In genomic region chr15:89851665-89852341, GRCh38 we compare ENCODE assay signal across 13 cellular contexts. TPM values are rescaled to one million over a fixed set of nuclear protein-coding genes. Genes with fewer than 3 reads are reported as not detected.
DNase-seq lines count a peak whose midpoint lies in the region; ATAC-seq and TF ChIP-seq lines count a peak whose summit lies in the region.
"Had no signal": no experiment of that assay in that cellular context is flagged by ENCODE, and none has a peak within 500 bp of the region (broad histone marks: within the 10 kb centered on the region; RNA-seq: fewer than 3 reads in every experiment).

No MANE protein-coding gene starts in this region.

- ATAC-seq in GM19043 (IDR thresholded peaks at IDR 0.05; ENCODE audit: low read depth, unreplicated experiment): peak; percentile 65
- peak; percentile 69 for ATAC-seq in HG03108 (IDR thresholded peaks at IDR 0.05; ENCODE audit: unreplicated experiment)
- ATAC-seq in naive thymus-derived CD4-positive, alpha-beta T cell: peak; percentile 69
- ATAC-seq: T-cell had no signal

- H3K4me1 Mint-ChIP-seq in naive thymus-derived CD4-positive, alpha-beta T cell: peaks cover 0 to 6% (median 0%) of the 10 kb centered on the region in 7 donors
- peaks cover 28% of the 10 kb centered on the region for H3K4me1 Mint-ChIP-seq in osteocyte (ENCODE audit: unreplicated experiment)

- DNase-seq in SKM-1 treated with dmso at 0.1 percent for 144 hours (lab: John Stamatoyannopoulos, UW; ENCODE audit: unreplicated experiment) (peak; percentile 30), C1 segment of cervical spinal cord (lab: John Stamatoyannopoulos, UW) (no peak), osteocyte (ENCODE audit: extremely low spot score, unreplicated experiment) (no peak), DMS79 treated with DMSO at 0.1 percent for 48 hours (lab: John Stamatoyannopoulos, UW) (no peak)
- DNase-seq in naive thymus-derived CD4-positive, alpha-beta T cell: no peak
- DNase-seq in activated T-cell treated with anti-CD3 and anti-CD28 coated beads, Interleukin-2, amount 50 U/mL, for 48 hours: no peak
- DNase-seq: NCI-H1694, T-cell had no signal

- H3K27ac ChIP-seq in naive thymus-derived CD4-positive, alpha-beta T cell (ENCODE audit: low read depth, low read length): no peak overlapping the region

- CTCF ChIA-PET in naive thymus-derived CD4-positive, alpha-beta T cell (lab: Charles Lee): no interaction called here

- intact Hi-C loops in naive thymus-derived CD4-positive, alpha-beta T cell (cut with micrococcal nuclease): no loop called here

- peaks cover 13 to 49% (median 22%) of the 10 kb centered on the region in 5 donors for H3K36me3 Mint-ChIP-seq in naive thymus-derived CD4-positive, alpha-beta T cell
- peaks cover 42% of the 10 kb centered on the region for H3K36me3 Mint-ChIP-seq in osteocyte (ENCODE audit: unreplicated experiment)

- H3K27ac Mint-ChIP-seq in naive thymus-derived CD4-positive, alpha-beta T cell: peak overlapping the region in 1 of 9 donors; percentile 22
- no peak overlapping the region for H3K27ac Mint-ChIP-seq in osteocyte (ENCODE audit: unreplicated experiment)
- H3K27ac Mint-ChIP-seq: activated T-helper 2 cell treated with anti-CD3 and anti-CD28 coated beads, Interferon-gamma antibody, Interleukin-2, Interleukin-4, amounts not matched to agents 10 μg/mL and 5 μg/mL and 100 μg/mL, durations not matched to agents 14 hours and 24 hours and 36 hours; T-cell had no signal

- no peaks in the 10 kb centered on the region for H3K27me3 ChIP-seq in naive thymus-derived CD4-positive, alpha-beta T cell (ENCODE audit: control insufficient read depth in 2 of 2, insufficient read depth in 2 of 2, low read length in 2 of 2)

- H3K9me3 Mint-ChIP-seq in naive thymus-derived CD4-positive, alpha-beta T cell: no peaks in the 10 kb centered on the region
- H3K9me3 Mint-ChIP-seq in osteocyte (ENCODE audit: unreplicated experiment): no peaks in the 10 kb centered on the region
- H3K9me3 Mint-ChIP-seq: activated T-helper 2 cell treated with anti-CD3 and anti-CD28 coated beads, Interferon-gamma antibody, Interleukin-2, Interleukin-4, amounts not matched to agents 10 μg/mL and 5 μg/mL and 100 μg/mL, durations not matched to agents 14 hours and 24 hours and 36 hours; T-cell; type B pancreatic cell had no signal

- no peak overlapping the region for H3K4me3 Mint-ChIP-seq in naive thymus-derived CD4-positive, alpha-beta T cell
- no peak overlapping the region for H3K4me3 Mint-ChIP-seq in osteocyte (ENCODE audit: unreplicated experiment)
- H3K4me3 Mint-ChIP-seq: T-cell had no signal

- H3K4me1 ChIP-seq in naive thymus-derived CD4-positive, alpha-beta T cell (ENCODE audit: control insufficient read depth in 2 of 2, insufficient read depth in 2 of 2, low read length in 2 of 2): no peaks in the 10 kb centered on the region
- H3K4me1 ChIP-seq: HAP-1 had no signal

- POLR2A ChIA-PET in naive thymus-derived CD4-positive, alpha-beta T cell (lab: Charles Lee): no interaction called here

- H3K9me3 ChIP-seq in naive thymus-derived CD4-positive, alpha-beta T cell (ENCODE audit: control insufficient read depth in 2 of 3, low read length in 3 of 3): no peaks in the 10 kb centered on the region
- H3K9me3 ChIP-seq: HAP-1 had no signal

- H3K27me3 Mint-ChIP-seq in naive thymus-derived CD4-positive, alpha-beta T cell: no peaks in the 10 kb centered on the region
- no peaks in the 10 kb centered on the region for H3K27me3 Mint-ChIP-seq in osteocyte (ENCODE audit: unreplicated experiment)
- H3K27me3 Mint-ChIP-seq: T-cell, type B pancreatic cell had no signal

- no peak for TF ChIP-seq CTCF in osteocyte (IDR thresholded peaks at IDR 0.05)

- peaks cover 0 to 23% (median 5%) of the 10 kb centered on the region in 3 experiments for H3K36me3 ChIP-seq in naive thymus-derived CD4-positive, alpha-beta T cell (ENCODE audit: control insufficient read depth in 2 of 3, insufficient read depth in 3 of 3, low read length in 3 of 3)

- H3K4me3 ChIP-seq in naive thymus-derived CD4-positive, alpha-beta T cell (ENCODE audit: low read length): no peak overlapping the region
- H3K4me3 ChIP-seq: HAP-1 had no signal

RNA-seq across cellular contexts. Expression of gene ANPEP, which starts 37.2 kb away (rescaled TPM):
- 100 to 1,000 TPM in 1 of 5 experiments, 10 to 100 TPM in 1, 1 to 10 TPM in 3; 1.9 to 123 (median 2.7) TPM for total RNA-seq in naive thymus-derived CD4-positive, alpha-beta T cell
- polyA plus RNA-seq in naive thymus-derived CD4-positive, alpha-beta T cell: under 1 TPM in 1 of 2 donors, not detected in 1; 0.12 TPM
- total RNA-seq in osteocyte: 93.1 and 95.4 TPM in 2 replicates

RNA-seq across cellular contexts. Expression of gene AP3S2, which starts 42.0 kb away (rescaled TPM):
- 10 to 100 TPM; 24.3 to 31.7 (median 28.4) TPM for total RNA-seq in naive thymus-derived CD4-positive, alpha-beta T cell
- polyA plus RNA-seq in naive thymus-derived CD4-positive, alpha-beta T cell: 10 to 100 TPM; 29.8 to 32.8 TPM
- total RNA-seq in osteocyte: 26.9 and 29.3 TPM in 2 replicates
